Comparison of ENCODE assay signal across 26 cellular contexts in genomic region chr6:7585287-7585930, GRCh38. TPM values are rescaled to one million over a fixed set of nuclear protein-coding genes. Genes with fewer than 3 reads are reported as not detected.
DNase-seq lines count a peak whose midpoint lies in the region; ATAC-seq and TF ChIP-seq lines count a peak whose summit lies in the region.
"Had no signal": no experiment of that assay in that cellular context is flagged by ENCODE, and none has a peak within 500 bp of the region (broad histone marks: within the 10 kb centered on the region; RNA-seq: fewer than 3 reads in every experiment).

No MANE protein-coding gene starts in this region.

- 96 to 99% (median 97%) methylated on average over 28 of the region's 28 CpGs for WGBS in adrenal gland, 4 donors

- H3K36me3 ChIP-seq in HEK293 (ENCODE audit: control insufficient read depth in 2 of 2, insufficient read depth in 1 of 2, low read length in 2 of 2): peaks cover 22 to 49% of the 10 kb centered on the region in 2 experiments
- H3K36me3 ChIP-seq in adrenal gland (replicated peaks in 1 of 2): peaks cover 0 to 5% of the 10 kb centered on the region in 2 donors
- H3K36me3 ChIP-seq: BE2C; BLaER1 treated with 17β-estradiol and CSF1 and Interleukin-3, amounts not matched to agents 10 nM and 100 nM had no signal

- no peak for DNase-seq in WTC11 (ENCODE audit: low spot score)
- no peak for DNase-seq in chondrocyte (ENCODE audit: low spot score)
- DNase-seq in osteocyte (ENCODE audit: extremely low spot score, unreplicated experiment): no peak
- DNase-seq in NCI-H1417 (lab: John Stamatoyannopoulos, UW): no peak
- no peak for DNase-seq in medulla oblongata (ENCODE audit: extremely low spot score)
- DNase-seq in adrenal gland: no peak
- DNase-seq in NCI-H1092 (lab: John Stamatoyannopoulos, UW): no peak
- DNase-seq: 8988T; ACHN; AML-193; BE2C; CD4-positive, alpha-beta T cell; DMS 273 treated with DMSO at 0.1 percent for 48 hours; DMS79; EL; GDM1; H9; HFFc6 had no signal

- H3K27ac Mint-ChIP-seq in WTC11 (no peak overlapping the region), chondrocyte (ENCODE audit: unreplicated experiment) (peak overlapping the region; percentile 36), osteocyte (ENCODE audit: unreplicated experiment) (peak overlapping the region; percentile 44)
- H3K27ac Mint-ChIP-seq: CD4-positive, alpha-beta T cell; CD8-positive, alpha-beta memory T cell; GM23338; H9; HFFc6 had no signal

- H3K27ac ChIP-seq in HEK293 (ENCODE audit: extremely low read depth, low read depth, low read length): no peak overlapping the region
- H3K27ac ChIP-seq in adrenal gland: no peak overlapping the region
- H3K27ac ChIP-seq: A549; BLaER1 treated with 17β-estradiol and CSF1 and Interleukin-3, amounts not matched to agents 10 nM and 100 nM had no signal

- H3K4me3 ChIP-seq in HEK293 (ENCODE audit: low read depth, low read length): no peak overlapping the region
- H3K4me3 ChIP-seq in adrenal gland: no peak overlapping the region
- H3K4me3 ChIP-seq: A549; BLaER1 treated with 17β-estradiol and CSF1 and Interleukin-3, amounts not matched to agents 10 nM and 100 nM; GM12878; GM23338 had no signal

- POLR2A ChIA-PET in HEK293 (lab: Yijun Ruan, JAX): no interaction called here
- POLR2A ChIA-PET in WTC11 (lab: Charles Lee): no interaction called here

- TF ChIP-seq POLR2A in adrenal gland (IDR thresholded peaks at IDR 0.05): no peak

- H3K9me3 ChIP-seq in HEK293 (ENCODE audit: control insufficient read depth, insufficient read depth, low read depth, low read length) (no peaks in the 10 kb centered on the region), adrenal gland (replicated peaks in 1 of 3) (no peaks in the 10 kb centered on the region)
- H3K9me3 ChIP-seq: A549; BE2C; BLaER1 treated with 17β-estradiol and CSF1 and Interleukin-3, amounts not matched to agents 10 nM and 100 nM had no signal

- CTCF ChIA-PET in HEK293 (lab: Yijun Ruan, JAX): interaction anchor here (1.0 kb wide), 1 partner anchor 474 kb away, joined by 4 read pairs; no protein-coding TSS in a partner anchor
- CTCF ChIA-PET in WTC11 (lab: Charles Lee): no interaction called here

- H3K4me3 Mint-ChIP-seq in WTC11 (no peak overlapping the region), chondrocyte (ENCODE audit: unreplicated experiment) (no peak overlapping the region), osteocyte (ENCODE audit: unreplicated experiment) (no peak overlapping the region)
- H3K4me3 Mint-ChIP-seq: CD14-positive monocyte; CD4-positive, alpha-beta T cell; CD8-positive, alpha-beta memory T cell; GM23338; H9; HFFc6 had no signal

- H3K27me3 ChIP-seq in adrenal gland: no peaks in the 10 kb centered on the region
- H3K27me3 ChIP-seq: BLaER1 treated with 17β-estradiol and CSF1 and Interleukin-3, amounts not matched to agents 10 nM and 100 nM had no signal

- H3K27me3 Mint-ChIP-seq in WTC11 (ENCODE audit: low read depth) (no peaks in the 10 kb centered on the region), chondrocyte (ENCODE audit: low read depth) (no peaks in the 10 kb centered on the region), osteocyte (ENCODE audit: unreplicated experiment) (no peaks in the 10 kb centered on the region)

- 0 out of 2 replicates have a peak, but pooled peaks cover 4% of the 10 kb centered on the region for H3K4me1 ChIP-seq in HEK293 (ENCODE audit: control insufficient read depth, insufficient read depth, low read length)
- peaks cover 4 to 8% of the 10 kb centered on the region in 2 donors for H3K4me1 ChIP-seq in adrenal gland (replicated peaks in 1 of 2)
- H3K4me1 ChIP-seq: BE2C had no signal

- TF ChIP-seq CTCF in HEK293 (tag by site-specific recombination; IDR thresholded peaks at IDR 0.05) (no peak), WTC11 (IDR thresholded peaks at IDR 0.05) (no peak), chondrocyte (IDR thresholded peaks at IDR 0.05) (no peak), osteocyte (IDR thresholded peaks at IDR 0.05) (no peak), adrenal gland (IDR thresholded peaks at IDR 0.05) (no peak)

- H3K9me3 Mint-ChIP-seq in WTC11 (no peaks in the 10 kb centered on the region), chondrocyte (ENCODE audit: low read depth) (no peaks in the 10 kb centered on the region), osteocyte (ENCODE audit: unreplicated experiment) (no peaks in the 10 kb centered on the region)
- H3K9me3 Mint-ChIP-seq: CD4-positive, alpha-beta T cell; CD8-positive, alpha-beta memory T cell; GM23338; H9 had no signal

- no peak for ATAC-seq in WTC11
- ATAC-seq: A549, GM12878, GM23338, HCT116 had no signal

- H3K36me3 Mint-ChIP-seq in WTC11 (peaks cover 29% of the 10 kb centered on the region), chondrocyte (ENCODE audit: low read depth) (peaks cover 41% of the 10 kb centered on the region), osteocyte (ENCODE audit: unreplicated experiment) (peaks cover 44% of the 10 kb centered on the region)
- H3K36me3 Mint-ChIP-seq: CD14-positive monocyte had no signal

- intact Hi-C loops in adrenal gland (cut with DNase I): no loop called here

- peaks cover 8% of the 10 kb centered on the region for H3K4me1 Mint-ChIP-seq in WTC11
- H3K4me1 Mint-ChIP-seq in chondrocyte (ENCODE audit: low read depth): peaks cover 43% of the 10 kb centered on the region
- H3K4me1 Mint-ChIP-seq in osteocyte (ENCODE audit: unreplicated experiment): peaks cover 27% of the 10 kb centered on the region

TF ChIP-seq in HEK293, 187 proteins besides CTCF, POLR2A, EP300 and RAD21 (continues in another document):
- TF ChIP-seq ZNF391 (tag by site-specific recombination; IDR thresholded peaks at IDR 0.05; ENCODE audit: borderline replicate concordance, low read depth) (no peak), ZNF510 (tag by site-specific recombination; IDR thresholded peaks at IDR 0.05; ENCODE audit: insufficient replicate concordance) (no peak), ZNF292 (tag by site-specific recombination; IDR thresholded peaks at IDR 0.05; ENCODE audit: borderline replicate concordance, low read depth) (no peak)
- TF ChIP-seq, protein P1, sequence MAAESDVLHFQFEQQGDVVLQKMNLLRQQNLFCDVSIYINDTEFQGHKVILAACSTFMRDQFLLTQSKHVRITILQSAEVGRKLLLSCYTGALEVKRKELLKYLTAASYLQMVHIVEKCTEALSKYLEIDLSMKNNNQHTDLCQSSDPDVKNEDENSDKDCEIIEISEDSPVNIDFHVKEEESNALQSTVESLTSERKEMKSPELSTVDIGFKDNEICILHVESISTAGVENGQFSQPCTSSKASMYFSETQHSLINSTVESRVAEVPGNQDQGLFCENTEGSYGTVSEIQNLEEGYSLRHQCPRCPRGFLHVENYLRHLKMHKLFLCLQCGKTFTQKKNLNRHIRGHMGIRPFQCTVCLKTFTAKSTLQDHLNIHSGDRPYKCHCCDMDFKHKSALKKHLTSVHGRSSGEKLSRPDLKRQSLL (tag by site-specific recombination; IDR thresholded peaks at IDR 0.05): peak; percentile 91
- TF ChIP-seq, protein P2, sequence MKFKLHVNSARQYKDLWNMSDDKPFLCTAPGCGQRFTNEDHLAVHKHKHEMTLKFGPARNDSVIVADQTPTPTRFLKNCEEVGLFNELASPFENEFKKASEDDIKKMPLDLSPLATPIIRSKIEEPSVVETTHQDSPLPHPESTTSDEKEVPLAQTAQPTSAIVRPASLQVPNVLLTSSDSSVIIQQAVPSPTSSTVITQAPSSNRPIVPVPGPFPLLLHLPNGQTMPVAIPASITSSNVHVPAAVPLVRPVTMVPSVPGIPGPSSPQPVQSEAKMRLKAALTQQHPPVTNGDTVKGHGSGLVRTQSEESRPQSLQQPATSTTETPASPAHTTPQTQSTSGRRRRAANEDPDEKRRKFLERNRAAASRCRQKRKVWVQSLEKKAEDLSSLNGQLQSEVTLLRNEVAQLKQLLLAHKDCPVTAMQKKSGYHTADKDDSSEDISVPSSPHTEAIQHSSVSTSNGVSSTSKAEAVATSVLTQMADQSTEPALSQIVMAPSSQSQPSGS (tag by site-specific recombination; IDR thresholded peaks at IDR 0.05; ENCODE audit: low read depth): no peak

TF ChIP-seq in WTC11, 78 proteins besides CTCF, POLR2A, EP300 and RAD21 (continues in another document):
- TF ChIP-seq, protein P3, sequence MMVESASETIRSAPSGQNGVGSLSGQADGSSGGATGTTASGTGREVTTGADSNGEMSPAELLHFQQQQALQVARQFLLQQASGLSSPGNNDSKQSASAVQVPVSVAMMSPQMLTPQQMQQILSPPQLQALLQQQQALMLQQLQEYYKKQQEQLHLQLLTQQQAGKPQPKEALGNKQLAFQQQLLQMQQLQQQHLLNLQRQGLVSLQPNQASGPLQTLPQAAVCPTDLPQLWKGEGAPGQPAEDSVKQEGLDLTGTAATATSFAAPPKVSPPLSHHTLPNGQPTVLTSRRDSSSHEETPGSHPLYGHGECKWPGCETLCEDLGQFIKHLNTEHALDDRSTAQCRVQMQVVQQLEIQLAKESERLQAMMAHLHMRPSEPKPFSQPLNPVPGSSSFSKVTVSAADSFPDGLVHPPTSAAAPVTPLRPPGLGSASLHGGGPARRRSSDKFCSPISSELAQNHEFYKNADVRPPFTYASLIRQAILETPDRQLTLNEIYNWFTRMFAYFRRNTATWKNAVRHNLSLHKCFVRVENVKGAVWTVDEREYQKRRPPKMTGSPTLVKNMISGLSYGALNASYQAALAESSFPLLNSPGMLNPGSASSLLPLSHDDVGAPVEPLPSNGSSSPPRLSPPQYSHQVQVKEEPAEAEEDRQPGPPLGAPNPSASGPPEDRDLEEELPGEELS (CRISPR knock-in tag; IDR thresholded peaks at IDR 0.05): no peak
- TF ChIP-seq TEAD4 (CRISPR knock-in tag; IDR thresholded peaks at IDR 0.05) (no peak), ZNF317 (CRISPR knock-in tag; IDR thresholded peaks at IDR 0.05; ENCODE audit: borderline replicate concordance, low read depth) (no peak)

RNA-seq across cellular contexts. Expression of gene SNRNP48, which starts 4.6 kb away (rescaled TPM):
- total RNA-seq in WTC11 (2021) (17.6 to 24.0 TPM (median 21.4 TPM) in 3 replicates), chondrocyte (9.6 to 16.0 TPM (median 9.7 TPM) in 3 replicates), osteocyte (12.1 and 14.3 TPM in 2 replicates), adrenal gland (10 to 100 TPM in 4 of 8 donors, 1 to 10 TPM in 4; 2.5 to 12.3 (median 8.9) TPM)
- 10 to 100 TPM in 1 of 3 donors, 1 to 10 TPM in 2; 3.5 to 10.5 (median 6.4) TPM for polyA plus RNA-seq in adrenal gland

RNA-seq across cellular contexts. Expression of gene DSP, which starts 43.9 kb away (rescaled TPM):
- total RNA-seq in WTC11 (2021): 74.5 to 77.0 TPM (median 76.1 TPM) in 3 replicates
- total RNA-seq in chondrocyte: 464 to 589 TPM (median 471 TPM) in 3 replicates
- 124 and 135 TPM in 2 replicates for total RNA-seq in osteocyte
- 10 to 100 TPM; 12.9 to 61.4 (median 43.5) TPM for total RNA-seq in adrenal gland
- polyA plus RNA-seq in adrenal gland: 10 to 100 TPM in 1 of 3 donors, 1 to 10 TPM in 2; 4.1 to 12.3 (median 5.9) TPM
- polyA plus RNA-seq: CD14-positive monocyte had no signal
